In the genomic region with DNA sequence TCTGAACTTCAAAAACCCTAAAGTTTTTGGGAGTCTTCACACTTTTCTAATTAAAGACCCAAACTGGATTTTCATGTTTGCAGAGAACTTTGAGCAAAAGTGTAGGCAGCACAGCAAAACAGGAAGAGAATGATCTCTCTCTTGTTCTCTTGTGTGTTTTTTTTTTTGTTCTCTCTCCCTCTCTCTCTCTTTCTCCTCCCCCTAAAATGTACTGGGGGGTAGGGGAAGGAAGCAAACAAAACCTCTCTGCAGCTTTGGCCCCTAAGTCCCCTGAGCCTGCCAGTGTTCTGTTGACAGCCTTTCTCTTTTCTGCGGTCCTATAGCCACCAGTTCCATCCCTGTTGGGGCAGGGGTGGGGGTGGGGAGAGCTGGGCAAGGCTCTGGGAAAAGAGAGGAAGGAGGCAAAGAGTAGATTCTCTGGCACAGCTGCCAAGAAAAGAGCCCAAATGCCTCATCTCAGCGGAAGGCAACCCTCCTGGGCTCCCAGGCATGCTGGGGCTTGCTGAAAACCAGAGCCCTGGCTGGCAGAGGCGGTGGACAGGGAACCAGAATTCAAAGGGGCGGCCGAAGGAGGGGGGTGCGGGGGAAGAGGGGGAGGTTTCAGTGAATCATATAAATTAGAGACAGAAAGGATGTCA, we compare ENCODE assay signal across 10 cellular contexts.
DNase-seq lines count a peak whose midpoint lies in the region; ATAC-seq and TF ChIP-seq lines count a peak whose summit lies in the region.
"Had no signal": no experiment of that assay in that cellular context is flagged by ENCODE, and none has a peak within 500 bp of the region (broad histone marks: within the 10 kb centered on the region; RNA-seq: fewer than 3 reads in every experiment).

No MANE protein-coding gene starts in this region.

- H3K4me1 ChIP-seq in mammary epithelial cell (ENCODE audit: insufficient read depth, low read length): peaks cover 51% of the 10 kb centered on the region

- H3K4me3 ChIP-seq in mammary epithelial cell (replicated peaks in 1 of 3; ENCODE audit: insufficient read depth in 1 of 3, low read depth in 2 of 3, low read length in 3 of 3): no peak overlapping the region
- no peak overlapping the region for H3K4me3 ChIP-seq in foreskin fibroblast (ENCODE audit: low read depth in 1 of 2, low read length in 2 of 2)
- H3K4me3 ChIP-seq: Peyer's patch had no signal

- BruUV-seq in Calu3 (replicated peaks; lab: Mats Ljungman, UMichigan): no TSS peak
- no TSS peak for BruUV-seq in mammary epithelial cell (replicated peaks; lab: Mats Ljungman, UMichigan)

- H3K9me3 ChIP-seq in mammary epithelial cell (replicated peaks; ENCODE audit: insufficient read depth, low read length): peaks cover 13% of the 10 kb centered on the region

- intact Hi-C loops in Calu3 (cut with micrococcal nuclease; ENCODE audit: unreplicated experiment): no loop called here
- intact Hi-C loops in mammary epithelial cell (cut with micrococcal nuclease): loop anchor here (1.0 to 10.0 kb wide), 4 partner anchors 51 to 141 kb away; no protein-coding TSS in a partner anchor

- no CpG with 5 or more reads among the region's 6 CpGs for WGBS in mammary epithelial cell (ENCODE audit: low coverage, missing lambda C conversion rate)

- H3K4me1 Mint-ChIP-seq in Calu3 (ENCODE audit: low read depth, unreplicated experiment): peaks cover 64% of the 10 kb centered on the region

- DNase-seq in Calu3 (no peak), NCI-H2196 treated with DMSO at 0.1 percent for 48 hours (lab: John Stamatoyannopoulos, UW; ENCODE audit: unreplicated experiment) (peak; percentile 93), mammary epithelial cell (peak; percentile 96), midbrain (lab: John Stamatoyannopoulos, UW) (peak; percentile 44), foreskin fibroblast (no peak), EL (no peak)
- DNase-seq: NCI-H187 had no signal

- ATAC-seq in HG03520 (IDR thresholded peaks at IDR 0.05; ENCODE audit: unreplicated experiment) (no peak), HG03521 (IDR thresholded peaks at IDR 0.05; ENCODE audit: unreplicated experiment) (no peak)

- no peak overlapping the region for H3K4me3 Mint-ChIP-seq in Calu3 (ENCODE audit: low read depth, unreplicated experiment)

- H3K9ac ChIP-seq in mammary epithelial cell (ENCODE audit: insufficient read depth, low read length): peak overlapping the region; percentile 33

- dilution Hi-C loops in mammary epithelial cell (cut with HindIII; ENCODE audit: low sequenced_read_pairs): no loop called here

- peaks cover 86% of the 10 kb centered on the region for H3K79me2 ChIP-seq in mammary epithelial cell (ENCODE audit: insufficient read depth, low read length)

- H3K27ac ChIP-seq in mammary epithelial cell (ENCODE audit: insufficient read depth, low read depth, low read length): peak overlapping the region; percentile 79
- H3K27ac ChIP-seq: Peyer's patch had no signal

- H3K27me3 Mint-ChIP-seq in Calu3 (ENCODE audit: unreplicated experiment): no peaks in the 10 kb centered on the region

- H4K20me1 ChIP-seq in mammary epithelial cell (ENCODE audit: insufficient read depth, low read length): no peaks in the 10 kb centered on the region

- in situ Hi-C loops in mammary epithelial cell (cut with MboI; ENCODE audit: low sequenced_read_pairs in 2 of 2): no loop called here

- TF ChIP-seq CTCF in Calu3 (IDR thresholded peaks at IDR 0.05; ENCODE audit: unreplicated experiment): no peak
- no peak for TF ChIP-seq CTCF in mammary epithelial cell (conservative IDR thresholded peaks at IDR 0.05 in 1 of 2, IDR thresholded peaks at IDR 0.05 in 1 of 2; ENCODE audit: extremely low read depth in 1 of 2, insufficient read depth in 1 of 2, low read depth in 1 of 2, low read length in 2 of 2)
- TF ChIP-seq CTCF in foreskin fibroblast (IDR thresholded peaks at IDR 0.05; ENCODE audit: low read depth, low read length): no peak

- peaks cover 93% of the 10 kb centered on the region for H3K36me3 Mint-ChIP-seq in Calu3 (ENCODE audit: insufficient read depth, unreplicated experiment)

- H2AFZ ChIP-seq in mammary epithelial cell (ENCODE audit: low read depth, low read length): no peak overlapping the region

- peaks cover 13% of the 10 kb centered on the region for H3K36me3 ChIP-seq in mammary epithelial cell (ENCODE audit: insufficient read depth, low read length)

- peaks cover 9% of the 10 kb centered on the region for H3K9me3 Mint-ChIP-seq in Calu3 (ENCODE audit: low read depth, unreplicated experiment)

- peak overlapping the region; percentile 55 for H3K4me2 ChIP-seq in mammary epithelial cell (ENCODE audit: insufficient read depth, low read depth, low read length)

- no peaks in the 10 kb centered on the region for H3K27me3 ChIP-seq in mammary epithelial cell (ENCODE audit: insufficient read depth, low read length)
- H3K27me3 ChIP-seq: Peyer's patch had no signal

- CTCF ChIA-PET in Calu3 (lab: Charles Lee) (no interaction called here), mammary epithelial cell (lab: Charles Lee; ENCODE audit: low non-redundant PET) (no interaction called here)

- peak overlapping the region; percentile 28 for H3K27ac Mint-ChIP-seq in Calu3 (ENCODE audit: unreplicated experiment)

Comparison
In these comparisons a context has a peak if more than half of its experiments do, and no peak if none do; other contexts are left out.
1. DNase-seq: peak in NCI-H2196 treated with DMSO at 0.1 percent for 48 hours (single experiment), mammary epithelial cell (single experiment) and midbrain (single experiment); none in Calu3 (single experiment), foreskin fibroblast (0 of 2) and EL (single experiment).